In the genomic region with DNA sequence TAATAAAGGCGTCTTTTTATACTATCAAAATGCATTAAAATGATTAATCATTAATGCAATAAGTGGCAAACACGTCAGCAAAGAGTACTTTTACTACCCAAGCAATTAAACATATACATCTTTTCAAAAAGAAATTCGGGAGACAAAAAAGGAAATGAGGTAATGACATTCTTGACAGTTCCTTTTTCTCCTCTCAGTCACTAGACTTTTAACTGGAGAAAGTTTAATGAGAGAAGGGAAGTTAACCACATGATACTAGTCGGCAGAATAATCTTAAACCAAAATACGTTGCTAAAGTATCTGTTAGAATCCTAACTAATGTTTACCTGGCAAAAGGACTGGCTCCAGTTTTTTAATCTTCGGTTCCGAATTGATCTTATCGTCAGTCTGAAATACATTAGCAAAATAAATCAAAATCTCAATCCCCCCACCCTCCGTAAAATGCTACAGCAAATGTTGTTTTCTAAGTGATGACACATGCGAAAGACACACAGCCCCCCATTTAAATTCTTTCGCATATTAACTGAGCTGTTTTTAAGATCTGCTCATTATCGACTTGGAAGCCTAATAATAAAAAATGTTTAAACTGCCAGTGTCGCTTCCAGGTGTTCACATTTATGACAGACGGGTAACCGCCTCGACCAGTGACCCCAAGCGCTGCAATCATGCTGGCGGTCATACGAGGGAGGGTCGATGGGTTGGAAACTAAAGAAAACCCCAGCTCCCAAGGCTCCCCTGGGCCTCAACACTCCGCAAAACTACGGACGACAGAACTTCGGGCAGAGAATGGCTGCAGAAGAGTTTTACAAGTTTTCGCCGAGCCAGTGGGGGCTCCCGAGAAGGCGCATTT, we compare ENCODE assay signal across 8 cellular contexts. TPM values are rescaled to one million over a fixed set of nuclear protein-coding genes. Genes with fewer than 3 reads are reported as not detected.
A peak's percentile ranks its signal among the peaks of the same experiment; 100 is the strongest.
DNase-seq lines count a peak whose midpoint lies in the region; ATAC-seq and TF ChIP-seq lines count a peak whose summit lies in the region.

No MANE protein-coding gene starts in this region.

- H3K4me3 ChIP-seq in heart left ventricle: peak overlapping the region; percentile 82 to 99 (median 94)

- WGBS in heart left ventricle, 4 donors: 3 to 6% (median 4%) methylated on average over 24 to 28 of the region's 28 CpGs

- ATAC-seq in activated T-cell treated with anti-CD3 and anti-CD28 coated beads, Interleukin-2, amount 50 U/mL, for 4 hours: no peak
- ATAC-seq in heart left ventricle: peak in 1 of 4 donors; percentile 23

- DNase-seq in DMS79 treated with DMSO at 0.1 percent for 48 hours (lab: John Stamatoyannopoulos, UW): peak; percentile 3
- no peak for DNase-seq in DMS79 (lab: John Stamatoyannopoulos, UW)
- peak; percentile 67 for DNase-seq in HT-29 (ENCODE audit: low spot score)
- DNase-seq in activated T-cell treated with anti-CD3 and anti-CD28 coated beads, Interleukin-2, amount 50 U/mL, for 4 hours: no peak
- DNase-seq in heart left ventricle: peak in 1 of 5 donors; percentile 22
- peak; percentile 16 for DNase-seq in renal cortical epithelial cell (ENCODE audit: low read depth)
- DNase-seq in midbrain (lab: John Stamatoyannopoulos, UW): no peak
- DNase-seq in GM19238 (ENCODE audit: insufficient read length, low spot score): no peak

- peaks cover 35% of the 10 kb centered on the region for H3K4me1 Mint-ChIP-seq in activated T-cell treated with anti-CD3 and anti-CD28 coated beads, Interleukin-2, amount 50 U/mL, for 4 hours (ENCODE audit: low read depth)

- peaks cover 0 to 56% (median 47%) of the 10 kb centered on the region in 12 donors for H3K4me1 ChIP-seq in heart left ventricle

- peak overlapping the region; percentile 95 for H3K4me3 Mint-ChIP-seq in activated T-cell treated with anti-CD3 and anti-CD28 coated beads, Interleukin-2, amount 50 U/mL, for 4 hours

- H3K36me3 ChIP-seq in heart left ventricle: peaks cover 0 to 27% (median 7%) of the 10 kb centered on the region in 9 donors

- H3K27me3 Mint-ChIP-seq in activated T-cell treated with anti-CD3 and anti-CD28 coated beads, Interleukin-2, amount 50 U/mL, for 4 hours (ENCODE audit: low read depth): no peaks in the 10 kb centered on the region

- H3K27me3 ChIP-seq in heart left ventricle: no peaks in the 10 kb centered on the region

- peak overlapping the region; percentile 89 to 99 (median 96) for H3K27ac ChIP-seq in heart left ventricle

- TF ChIP-seq CTCF in heart left ventricle (IDR thresholded peaks at IDR 0.05): no peak

- H3K9me3 Mint-ChIP-seq in activated T-cell treated with anti-CD3 and anti-CD28 coated beads, Interleukin-2, amount 50 U/mL, for 4 hours: no peaks in the 10 kb centered on the region

- no peak for TF ChIP-seq POLR2A in heart left ventricle (IDR thresholded peaks at IDR 0.05)

- H3K9me3 ChIP-seq in heart left ventricle: no peaks in the 10 kb centered on the region

- peaks cover 4% of the 10 kb centered on the region for H3K36me3 Mint-ChIP-seq in activated T-cell treated with anti-CD3 and anti-CD28 coated beads, Interleukin-2, amount 50 U/mL, for 4 hours (ENCODE audit: insufficient read depth)

- intact Hi-C loops in heart left ventricle (cut with DNase I): loop anchor here in 4 of 10 donors (2.0 to 10.0 kb wide), 8 partner anchors 42 to 498 kb away; partner anchors contain the start of genes FAN1 (in 1 of the 4) and KLF13 (in 1 of the 4)

RNA-seq across cellular contexts. Expression of gene MTMR10, which starts 0.8 kb away (rescaled TPM):
- 18.8 and 24.6 TPM in 2 replicates for total RNA-seq in HT-29 (2014; rRNA removed; shearing (Covaris generic))
- total RNA-seq in activated T-cell treated with anti-CD3 and anti-CD28 coated beads, Interleukin-2, amount 50 U/mL, for 4 hours: 10 to 100 TPM in 2 of 3 donors, 1 to 10 TPM in 1; 9.1 to 12.3 (median 10.8) TPM
- total RNA-seq in heart left ventricle (10 to 100 TPM; 14.4 to 38.9 (median 27.8) TPM), renal cortical epithelial cell (30.0 and 96.4 TPM in 2 replicates)
- polyA plus RNA-seq in heart left ventricle: 10 to 100 TPM in 1 of 2 donors, 1 to 10 TPM in 1; 8.6 to 22.6 TPM

Comparison
In these comparisons a context has a peak if more than half of its experiments do, and no peak if none do; other contexts are left out.
1. DNase-seq: peak in DMS79 treated with DMSO at 0.1 percent for 48 hours (single experiment), HT-29 (single experiment) and renal cortical epithelial cell (single experiment); none in DMS79 (single experiment), activated T-cell treated with anti-CD3 and anti-CD28 coated beads, Interleukin-2, amount 50 U/mL, for 4 hours (single experiment), midbrain (single experiment) and GM19238 (single experiment).